Comparison of ENCODE assay signal across 13 cellular contexts in the genomic region with DNA sequence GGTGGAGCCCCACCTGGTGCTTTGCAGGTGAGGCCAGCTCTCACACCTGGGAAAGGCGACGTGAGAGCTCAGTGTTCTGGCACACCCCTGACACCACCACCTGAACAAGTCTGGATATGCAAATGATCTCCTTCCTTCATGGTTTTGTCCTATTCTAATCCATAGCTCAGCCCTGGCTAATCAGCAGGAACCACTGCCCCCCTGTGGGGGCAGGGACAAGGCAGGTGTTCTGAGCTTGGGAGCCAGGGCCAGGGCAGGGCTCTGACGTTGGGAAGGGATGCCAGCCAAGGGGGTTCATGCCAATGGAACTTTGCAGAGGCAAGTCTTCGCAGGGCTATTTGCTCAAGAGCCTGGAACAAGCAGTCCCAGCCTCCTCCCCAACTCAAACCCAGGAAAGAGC.
DNase-seq lines count a peak whose midpoint lies in the region; ATAC-seq and TF ChIP-seq lines count a peak whose summit lies in the region.
"Had no signal": no experiment of that assay in that cellular context is flagged by ENCODE, and none has a peak within 500 bp of the region (broad histone marks: within the 10 kb centered on the region; RNA-seq: fewer than 3 reads in every experiment).

No MANE protein-coding gene starts in this region.

- intact Hi-C loops in lower leg skin (cut with DNase I; ENCODE audit: low total_unique reads), result no loop called here

- peaks cover 43 to 68% of the 10 kb centered on the region in 2 donors for H3K27me3 Mint-ChIP-seq in effector memory CD8-positive, alpha-beta T cell

- ATAC-seq in GM19395 (IDR thresholded peaks at IDR 0.05; ENCODE audit: unreplicated experiment), result no peak
- ATAC-seq in effector memory CD8-positive, alpha-beta T cell (replicated peaks), result no peak
- no peak for ATAC-seq in GM21423 (IDR thresholded peaks at IDR 0.05; ENCODE audit: unreplicated experiment)
- ATAC-seq: activated CD4-positive, CD25-positive, alpha-beta regulatory T cell treated with anti-CD3 and anti-CD28 coated beads, Interleukin-2, amount 50 U/mL, for 24 hours had no signal

- TF ChIP-seq CTCF in lower leg skin (IDR thresholded peaks at IDR 0.05), result no peak

- no peak overlapping the region for H3K27ac Mint-ChIP-seq in effector memory CD8-positive, alpha-beta T cell

- H3K4me3 ChIP-seq in lower leg skin (ENCODE audit: low read depth, poor library complexity, severe bottlenecking), result no peak overlapping the region
- H3K4me3 ChIP-seq: skin epidermis had no signal

- H3K36me3 Mint-ChIP-seq in effector memory CD8-positive, alpha-beta T cell (ENCODE audit: insufficient read depth), result peaks cover 2% of the 10 kb centered on the region

- H3K9me3 Mint-ChIP-seq in effector memory CD8-positive, alpha-beta T cell, result no peaks in the 10 kb centered on the region

- DNase-seq in DMS153 treated with DMSO at 0.1 percent for 48 hours (lab: John Stamatoyannopoulos, UW; ENCODE audit: unreplicated experiment), result peak; percentile 32
- DNase-seq in HT-29 (ENCODE audit: low spot score), result peak; percentile 46
- DNase-seq in SW480 (ENCODE audit: low spot score), result peak; percentile 59
- DNase-seq in lower leg skin (ENCODE audit: low spot score in 2 of 2), result peak; percentile 59 to 88
- no peak for DNase-seq in effector memory CD8-positive, alpha-beta T cell
- DNase-seq: activated T-cell treated with anti-CD3 and anti-CD28 coated beads for 4 hours, hippocampal formation, OCI-M1, SW 1271 had no signal

- TF ChIP-seq POLR2A in lower leg skin (IDR thresholded peaks at IDR 0.05), result no peak

- 42 to 51% methylated on average over 4 of the region's 4 CpGs for WGBS in lower leg skin, 2 donors

- no peaks in the 10 kb centered on the region for H3K4me1 Mint-ChIP-seq in effector memory CD8-positive, alpha-beta T cell (ENCODE audit: low read depth in 2 of 2)

- H3K4me3 Mint-ChIP-seq in effector memory CD8-positive, alpha-beta T cell, result no peak overlapping the region

Comparison
In these comparisons a context has a peak if more than half of its experiments do, and no peak if none do; other contexts are left out.
1. DNase-seq: peak in DMS153 treated with DMSO at 0.1 percent for 48 hours (single experiment), HT-29 (single experiment), SW480 (single experiment) and lower leg skin (2 of 2); none in effector memory CD8-positive, alpha-beta T cell (0 of 3).